In the genomic region with DNA sequence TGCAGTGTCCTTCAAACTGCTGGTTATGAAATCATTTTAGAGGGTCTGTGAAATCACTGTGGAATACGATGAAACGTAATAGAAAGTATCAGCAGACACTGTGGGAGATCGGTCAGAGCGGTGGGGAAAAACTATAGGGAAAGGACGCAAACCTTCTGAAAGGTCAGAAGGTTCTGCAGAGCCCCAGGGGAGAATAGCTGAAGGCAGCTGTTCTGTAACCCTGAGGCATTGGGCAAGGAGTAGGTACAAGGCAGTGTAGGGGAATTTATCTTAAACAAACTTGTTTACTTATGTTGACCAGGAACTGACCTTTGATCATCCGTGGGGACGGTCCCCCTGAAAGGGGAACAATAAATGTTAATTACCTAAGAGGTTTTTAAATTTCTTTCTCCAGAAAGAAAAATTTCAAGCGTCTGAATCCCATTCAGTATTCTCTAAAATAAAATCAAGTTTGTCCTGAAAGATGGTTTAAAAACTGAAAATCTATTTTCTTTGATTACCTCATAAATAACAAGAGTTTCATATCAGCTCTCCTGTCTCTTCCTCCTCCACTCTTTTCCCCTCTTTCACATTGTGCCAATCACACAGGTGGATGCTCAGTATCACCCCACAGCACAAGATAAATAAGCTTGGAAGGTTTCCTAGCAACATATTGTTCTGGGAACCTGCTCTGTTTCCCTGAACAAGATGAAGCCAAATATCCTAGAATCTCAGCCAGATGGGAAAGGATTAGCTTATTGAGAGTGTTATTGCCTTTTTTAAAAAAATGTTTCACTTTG, we compare ENCODE assay signal across 8 cellular contexts. TPM values are rescaled to one million over a fixed set of nuclear protein-coding genes. Genes with fewer than 3 reads are reported as not detected.
DNase-seq lines count a peak whose midpoint lies in the region; ATAC-seq, FAIRE-seq and TF ChIP-seq lines count a peak whose summit lies in the region.

No MANE protein-coding gene starts in this region.

- POLR2A ChIA-PET in K562 (lab: Yijun Ruan, JAX) = interaction anchor here (0.7 to 2.7 kb wide), 7 partner anchors 10 to 171 kb away, joined by 3 to 12 read pairs (median 4); no protein-coding TSS in a partner anchor

- intact Hi-C loops in Right ventricle myocardium superior (cut with DNase I) (no loop called here), cardiac septum (cut with DNase I) (no loop called here), K562 (cut with micrococcal nuclease) (no loop called here)

- H2AFZ ChIP-seq in K562 (ENCODE audit: low read depth, low read length) = no peak overlapping the region

- CTCF ChIA-PET in K562 (lab: Yijun Ruan, JAX; ENCODE audit: low intra/inter-chr PET ratio) = no interaction called here

- H3K36me3 Mint-ChIP-seq in stimulated activated naive B cell treated with anti-CD40 and anti-IgM and Interleukin-4, amounts not matched to agents 10 μg/mL and 1 μg/mL and 100 μg/mL, for 72 hours = peaks cover 14% of the 10 kb centered on the region in 2 donors

- no peak overlapping the region for H3K4me3 ChIP-seq in K562

- in situ Hi-C loops in K562 (cut with MboI) = no loop called here

- peaks cover 29 to 68% of the 10 kb centered on the region in 2 donors for H3K4me1 Mint-ChIP-seq in stimulated activated naive B cell treated with anti-CD40 and anti-IgM and Interleukin-4, amounts not matched to agents 10 μg/mL and 1 μg/mL and 100 μg/mL, for 72 hours

- no peak overlapping the region for H3K4me2 ChIP-seq in K562 (ENCODE audit: insufficient read depth, low read length)

- peak overlapping the region; percentile 60 to 78 for H3K4me3 Mint-ChIP-seq in stimulated activated naive B cell treated with anti-CD40 and anti-IgM and Interleukin-4, amounts not matched to agents 10 μg/mL and 1 μg/mL and 100 μg/mL, for 72 hours

- no peaks in the 10 kb centered on the region for H3K9me3 ChIP-seq in K562 (replicated peaks; ENCODE audit: control insufficient read depth, insufficient read depth, low read depth, low read length)

- no peaks in the 10 kb centered on the region for H3K9me1 ChIP-seq in K562 (ENCODE audit: control insufficient read depth, insufficient read depth, low read length)

- peak overlapping the region; percentile 89 for H3K27ac Mint-ChIP-seq in stimulated activated naive B cell treated with anti-CD40 and anti-IgM and Interleukin-4, amounts not matched to agents 10 μg/mL and 1 μg/mL and 100 μg/mL, for 72 hours

- no peak for TF ChIP-seq EP300 in K562 (IDR thresholded peaks at IDR 0.05; ENCODE audit: low read length)

- no TSS peak for BruUV-seq in K562 (replicated peaks; lab: Mats Ljungman, UMichigan)

- no peaks in the 10 kb centered on the region for H3K79me2 ChIP-seq in K562 (ENCODE audit: control insufficient read depth, insufficient read depth, low read length)

- TF ChIP-seq CTCF in K562 (IDR thresholded peaks at IDR 0.05 in 2 of 3, conservative IDR thresholded peaks at IDR 0.05 in 1 of 3; ENCODE audit: insufficient read depth in 2 of 3, low read depth in 1 of 3, low read length in 3 of 3) = no peak

- H3K36me3 ChIP-seq in K562 (ENCODE audit: control insufficient read depth, insufficient read depth, low read length) = no peaks in the 10 kb centered on the region

- peak overlapping the region; percentile 3; the same call in 1 of the 3 replicates for H3K27ac ChIP-seq in K562 (ENCODE audit: extremely low read depth, low read depth, low read length)

- DNase-seq in Right ventricle myocardium superior (no peak), cardiac septum (ENCODE audit: low spot score) (no peak), NCI-H1105 treated with DMSO at 0.1 percent for 48 hours (lab: John Stamatoyannopoulos, UW) (peak; percentile 90), K562 (ENCODE audit: extremely low read depth in 1 of 4, low spot score in 3 of 4) (no peak), activated gamma-delta T cell (lab: John Stamatoyannopoulos, UW) (no peak), SIG-M5 (lab: John Stamatoyannopoulos, UW) (no peak)
- DNase-seq in stimulated activated naive B cell treated with anti-CD40 and anti-IgM and Interleukin-4, amounts not matched to agents 10 μg/mL and 1 μg/mL and 100 μg/mL, for 72 hours = peak; percentile 72
- no peak for DNase-seq in stimulated activated CD8-positive, alpha-beta memory T cell treated with anti-CD3 and anti-CD28 coated beads, Interleukin-4, amount 100 ng/mL, for 48 hours

- no peak for TF ChIP-seq POLR2A in K562 (conservative IDR thresholded peaks at IDR 0.05)

- no peak for TF ChIP-seq RAD21 in K562 (CRISPR knock-in tag; conservative IDR thresholded peaks at IDR 0.05 in 1 of 2, IDR thresholded peaks at IDR 0.05 in 1 of 2)

- H3K9ac ChIP-seq in K562 (ENCODE audit: insufficient read depth in 1 of 2, low read depth in 2 of 2, low read length in 2 of 2) = no peak overlapping the region

- no peaks in the 10 kb centered on the region for H3K27me3 ChIP-seq in K562 (ENCODE audit: control insufficient read depth in 2 of 2, insufficient read depth in 2 of 2, low read length in 2 of 2)

- peak; percentile 27 for ATAC-seq in Right ventricle myocardium superior (ENCODE audit: poor library complexity)
- peak; percentile 21; the same call in 2 of the 3 replicates for ATAC-seq in K562
- peak; percentile 86 for ATAC-seq in stimulated activated naive B cell treated with anti-CD40 and anti-IgM and Interleukin-4, amounts not matched to agents 10 μg/mL and 1 μg/mL and 100 μg/mL, for 72 hours (replicated peaks)

- no peaks in the 10 kb centered on the region for H3K27me3 Mint-ChIP-seq in stimulated activated naive B cell treated with anti-CD40 and anti-IgM and Interleukin-4, amounts not matched to agents 10 μg/mL and 1 μg/mL and 100 μg/mL, for 72 hours

- no peaks in the 10 kb centered on the region for H4K20me1 ChIP-seq in K562 (replicated peaks; ENCODE audit: control insufficient read depth, insufficient read depth, low read length)

- no peak for FAIRE-seq in K562 (lab: Jason Lieb, UNC)

- H3K4me1 ChIP-seq in K562 (replicated peaks in 1 of 2; ENCODE audit: control insufficient read depth in 2 of 2, insufficient read depth in 2 of 2, low read length in 2 of 2) = peaks cover 0 to 25% of the 10 kb centered on the region in 2 experiments; a peak in 3 of 5 replicates

- WGBS in K562 (ENCODE audit: insufficient coverage, low coverage, missing lambda C conversion rate) = 47% methylated on average over 8 of the region's 8 CpGs

- H3K9me3 Mint-ChIP-seq in stimulated activated naive B cell treated with anti-CD40 and anti-IgM and Interleukin-4, amounts not matched to agents 10 μg/mL and 1 μg/mL and 100 μg/mL, for 72 hours = no peaks in the 10 kb centered on the region

TF ChIP-seq in K562, 482 proteins besides CTCF, POLR2A, EP300 and RAD21 (continues in another document):
- TF ChIP-seq STAT5A (IDR thresholded peaks at IDR 0.05; ENCODE audit: borderline replicate concordance, low read length) = no peak
- TF ChIP-seq, protein P1, sequence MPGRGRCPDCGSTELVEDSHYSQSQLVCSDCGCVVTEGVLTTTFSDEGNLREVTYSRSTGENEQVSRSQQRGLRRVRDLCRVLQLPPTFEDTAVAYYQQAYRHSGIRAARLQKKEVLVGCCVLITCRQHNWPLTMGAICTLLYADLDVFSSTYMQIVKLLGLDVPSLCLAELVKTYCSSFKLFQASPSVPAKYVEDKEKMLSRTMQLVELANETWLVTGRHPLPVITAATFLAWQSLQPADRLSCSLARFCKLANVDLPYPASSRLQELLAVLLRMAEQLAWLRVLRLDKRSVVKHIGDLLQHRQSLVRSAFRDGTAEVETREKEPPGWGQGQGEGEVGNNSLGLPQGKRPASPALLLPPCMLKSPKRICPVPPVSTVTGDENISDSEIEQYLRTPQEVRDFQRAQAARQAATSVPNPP (IDR thresholded peaks at IDR 0.05; ENCODE audit: borderline replicate concordance, insufficient read depth, insufficient read length) = no peak
- TF ChIP-seq MYBL2 (IDR thresholded peaks at IDR 0.05; ENCODE audit: low read depth) = no peak
- no peak for TF ChIP-seq MYBL2 (CRISPR knock-in tag; IDR thresholded peaks at IDR 0.05; ENCODE audit: borderline replicate concordance)
- TF ChIP-seq, protein P2, sequence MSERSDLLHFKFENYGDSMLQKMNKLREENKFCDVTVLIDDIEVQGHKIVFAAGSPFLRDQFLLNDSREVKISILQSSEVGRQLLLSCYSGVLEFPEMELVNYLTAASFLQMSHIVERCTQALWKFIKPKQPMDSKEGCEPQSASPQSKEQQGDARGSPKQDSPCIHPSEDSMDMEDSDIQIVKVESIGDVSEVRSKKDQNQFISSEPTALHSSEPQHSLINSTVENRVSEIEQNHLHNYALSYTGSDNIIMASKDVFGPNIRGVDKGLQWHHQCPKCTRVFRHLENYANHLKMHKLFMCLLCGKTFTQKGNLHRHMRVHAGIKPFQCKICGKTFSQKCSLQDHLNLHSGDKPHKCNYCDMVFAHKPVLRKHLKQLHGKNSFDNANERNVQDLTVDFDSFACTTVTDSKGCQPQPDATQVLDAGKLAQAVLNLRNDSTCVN (CRISPR knock-in tag; IDR thresholded peaks at IDR 0.05) = no peak
- TF ChIP-seq HMG20B (CRISPR knock-in tag; IDR thresholded peaks at IDR 0.05) = no peak

RNA-seq across cellular contexts. Expression of a gene that starts 45.9 kb away (rescaled TPM):
- 101 TPM for total RNA-seq in Right ventricle myocardium superior
- total RNA-seq in cardiac septum = 41.7 TPM
- 23.3 and 112 TPM in 2 replicates for total RNA-seq in K562 (2011; cell fraction: chromatin; rRNA removed; ENCODE audit: low replicate concordance)
- 24.3 and 27.0 TPM in 2 replicates for total RNA-seq in K562 (2011; cell fraction: nucleolus; rRNA removed)
- 34.6 and 38.8 TPM in 2 replicates for total RNA-seq in K562 (2011; cell fraction: nucleoplasm; rRNA removed)
- 696 and 1,428 TPM in 2 replicates for total RNA-seq in K562 (2014; rRNA removed)
- 461 and 476 TPM in 2 replicates for total RNA-seq in K562 (2014; rRNA removed; fragmentation: Illumina TruSeq; extraction: Trizol)
- total RNA-seq in K562 (2015; rRNA removed; fragmentation: Illumina TruSeq; extraction: Trizol) = 488 and 504 TPM in 2 replicates
- 337 and 346 TPM in 2 replicates for total RNA-seq in K562 (2021)
- polyA plus RNA-seq in K562 (2011; rRNA removed) = 96.9 and 147 TPM in 2 replicates
- 33.9 and 55.7 TPM in 2 replicates for polyA plus RNA-seq in K562 (2011; cell fraction: cytosol; rRNA removed)
- polyA plus RNA-seq in K562 (2011; cell fraction: nucleus; rRNA removed) = 25.6 and 30.5 TPM in 2 replicates
- polyA plus RNA-seq in K562 (2012) = 217 and 328 TPM in 2 replicates
- 455 and 517 TPM in 2 replicates for polyA plus RNA-seq in K562 (2014; fragmentation: Illumina TruSeq; extraction: Trizol)
- polyA plus RNA-seq in K562 (2014; fragmentation: Nextera tagmentation; extraction: Ambion mirVana) = 100 to 1,000 TPM; 468 to 510 TPM
- 1,244 and 1,576 TPM in 2 replicates for polyA plus RNA-seq in K562 (2014; rRNA removed)
- polyA minus RNA-seq in K562 (2011; rRNA and poly(A)+ RNA removed) = 106 and 118 TPM in 2 replicates
- 54.5 and 56.8 TPM in 2 replicates for polyA minus RNA-seq in K562 (2011; cell fraction: cytosol; rRNA and poly(A)+ RNA removed)
- polyA minus RNA-seq in K562 (2011; cell fraction: nucleus; rRNA and poly(A)+ RNA removed) = 30.0 and 70.6 TPM in 2 replicates

Comparison
In these comparisons a context has a peak if more than half of its experiments do, and no peak if none do; other contexts are left out.
1. ATAC-seq: peak in every context shown above with its lines; median percentile 86 in stimulated activated naive B cell treated with anti-CD40 and anti-IgM and Interleukin-4, amounts not matched to agents 10 μg/mL and 1 μg/mL and 100 μg/mL, for 72 hours; 27 in Right ventricle myocardium superior; 21 in K562.
2. DNase-seq: peak in NCI-H1105 treated with DMSO at 0.1 percent for 48 hours (single experiment) and stimulated activated naive B cell treated with anti-CD40 and anti-IgM and Interleukin-4, amounts not matched to agents 10 μg/mL and 1 μg/mL and 100 μg/mL, for 72 hours (single experiment); none in Right ventricle myocardium superior (single experiment), cardiac septum (single experiment), K562 (0 of 4), stimulated activated CD8-positive, alpha-beta memory T cell treated with anti-CD3 and anti-CD28 coated beads, Interleukin-4, amount 100 ng/mL, for 48 hours (single experiment), activated gamma-delta T cell (single experiment) and SIG-M5 (single experiment).